In the genomic region with DNA sequence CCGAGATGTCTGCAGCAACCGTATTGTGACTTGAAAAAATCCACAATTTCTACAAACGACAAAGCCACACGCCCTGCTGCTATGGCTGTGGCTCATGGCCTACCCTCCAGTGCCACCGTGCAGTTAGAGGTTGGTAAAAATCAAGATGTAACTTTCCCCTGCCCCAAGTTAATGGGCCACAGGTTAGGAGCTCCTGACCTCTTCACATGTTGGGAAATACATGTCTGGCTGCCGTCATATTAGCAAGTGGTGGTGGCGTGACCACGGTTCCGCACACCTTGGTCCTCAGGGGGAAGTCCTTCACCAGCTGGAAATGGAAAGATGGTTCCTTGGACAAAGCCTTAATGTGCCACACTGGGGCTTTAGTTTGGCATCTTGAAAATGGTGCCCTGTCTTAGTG, we compare ENCODE assay signal across 3 cellular contexts.
TF ChIP-seq lines count a peak whose summit lies in the region.

No MANE protein-coding gene starts in this region.

TF ChIP-seq in GM23338, 12 proteins besides CTCF, POLR2A, EP300 and RAD21 (continues in another document):
- TF ChIP-seq, protein P1, sequence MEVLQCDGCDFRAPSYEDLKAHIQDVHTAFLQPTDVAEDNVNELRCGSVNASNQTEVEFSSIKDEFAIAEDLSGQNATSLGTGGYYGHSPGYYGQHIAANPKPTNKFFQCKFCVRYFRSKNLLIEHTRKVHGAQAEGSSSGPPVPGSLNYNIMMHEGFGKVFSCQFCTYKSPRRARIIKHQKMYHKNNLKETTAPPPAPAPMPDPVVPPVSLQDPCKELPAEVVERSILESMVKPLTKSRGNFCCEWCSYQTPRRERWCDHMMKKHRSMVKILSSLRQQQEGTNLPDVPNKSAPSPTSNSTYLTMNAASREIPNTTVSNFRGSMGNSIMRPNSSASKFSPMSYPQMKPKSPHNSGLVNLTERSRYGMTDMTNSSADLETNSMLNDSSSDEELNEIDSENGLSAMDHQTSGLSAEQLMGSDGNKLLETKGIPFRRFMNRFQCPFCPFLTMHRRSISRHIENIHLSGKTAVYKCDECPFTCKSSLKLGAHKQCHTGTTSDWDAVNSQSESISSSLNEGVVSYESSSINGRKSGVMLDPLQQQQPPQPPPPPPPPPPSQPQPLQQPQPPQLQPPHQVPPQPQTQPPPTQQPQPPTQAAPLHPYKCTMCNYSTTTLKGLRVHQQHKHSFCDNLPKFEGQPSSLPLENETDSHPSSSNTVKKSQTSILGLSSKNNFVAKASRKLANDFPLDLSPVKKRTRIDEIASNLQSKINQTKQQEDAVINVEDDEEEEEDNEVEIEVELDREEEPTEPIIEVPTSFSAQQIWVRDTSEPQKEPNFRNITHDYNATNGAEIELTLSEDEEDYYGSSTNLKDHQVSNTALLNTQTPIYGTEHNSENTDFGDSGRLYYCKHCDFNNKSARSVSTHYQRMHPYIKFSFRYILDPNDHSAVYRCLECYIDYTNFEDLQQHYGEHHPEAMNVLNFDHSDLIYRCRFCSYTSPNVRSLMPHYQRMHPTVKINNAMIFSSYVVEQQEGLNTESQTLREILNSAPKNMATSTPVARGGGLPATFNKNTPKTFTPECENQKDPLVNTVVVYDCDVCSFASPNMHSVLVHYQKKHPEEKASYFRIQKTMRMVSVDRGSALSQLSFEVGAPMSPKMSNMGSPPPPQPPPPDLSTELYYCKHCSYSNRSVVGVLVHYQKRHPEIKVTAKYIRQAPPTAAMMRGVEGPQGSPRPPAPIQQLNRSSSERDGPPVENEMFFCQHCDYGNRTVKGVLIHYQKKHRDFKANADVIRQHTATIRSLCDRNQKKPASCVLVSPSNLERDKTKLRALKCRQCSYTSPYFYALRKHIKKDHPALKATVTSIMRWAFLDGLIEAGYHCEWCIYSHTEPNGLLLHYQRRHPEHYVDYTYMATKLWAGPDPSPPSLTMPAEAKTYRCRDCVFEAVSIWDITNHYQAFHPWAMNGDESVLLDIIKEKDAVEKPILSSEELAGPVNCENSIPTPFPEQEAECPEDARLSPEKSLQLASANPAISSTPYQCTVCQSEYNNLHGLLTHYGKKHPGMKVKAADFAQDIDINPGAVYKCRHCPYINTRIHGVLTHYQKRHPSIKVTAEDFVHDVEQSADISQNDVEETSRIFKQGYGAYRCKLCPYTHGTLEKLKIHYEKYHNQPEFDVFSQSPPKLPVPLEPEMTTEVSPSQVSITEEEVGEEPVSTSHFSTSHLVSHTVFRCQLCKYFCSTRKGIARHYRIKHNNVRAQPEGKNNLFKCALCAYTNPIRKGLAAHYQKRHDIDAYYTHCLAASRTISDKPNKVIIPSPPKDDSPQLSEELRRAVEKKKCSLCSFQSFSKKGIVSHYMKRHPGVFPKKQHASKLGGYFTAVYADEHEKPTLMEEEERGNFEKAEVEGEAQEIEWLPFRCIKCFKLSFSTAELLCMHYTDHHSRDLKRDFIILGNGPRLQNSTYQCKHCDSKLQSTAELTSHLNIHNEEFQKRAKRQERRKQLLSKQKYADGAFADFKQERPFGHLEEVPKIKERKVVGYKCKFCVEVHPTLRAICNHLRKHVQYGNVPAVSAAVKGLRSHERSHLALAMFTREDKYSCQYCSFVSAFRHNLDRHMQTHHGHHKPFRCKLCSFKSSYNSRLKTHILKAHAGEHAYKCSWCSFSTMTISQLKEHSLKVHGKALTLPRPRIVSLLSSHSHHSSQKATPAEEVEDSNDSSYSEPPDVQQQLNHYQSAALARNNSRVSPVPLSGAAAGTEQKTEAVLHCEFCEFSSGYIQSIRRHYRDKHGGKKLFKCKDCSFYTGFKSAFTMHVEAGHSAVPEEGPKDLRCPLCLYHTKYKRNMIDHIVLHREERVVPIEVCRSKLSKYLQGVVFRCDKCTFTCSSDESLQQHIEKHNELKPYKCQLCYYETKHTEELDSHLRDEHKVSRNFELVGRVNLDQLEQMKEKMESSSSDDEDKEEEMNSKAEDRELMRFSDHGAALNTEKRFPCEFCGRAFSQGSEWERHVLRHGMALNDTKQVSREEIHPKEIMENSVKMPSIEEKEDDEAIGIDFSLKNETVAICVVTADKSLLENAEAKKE (CRISPR knock-in tag; IDR thresholded peaks at IDR 0.05): no peak
- TF ChIP-seq STAT1 (IDR thresholded peaks at IDR 0.05; ENCODE audit: unreplicated experiment) (no peak), CREB1 (CRISPR knock-in tag; IDR thresholded peaks at IDR 0.05; ENCODE audit: low read depth) (no peak)

TF ChIP-seq in IMR-90, 13 proteins besides CTCF, POLR2A, EP300 and RAD21:
- TF ChIP-seq RCOR1 (IDR thresholded peaks at IDR 0.05; ENCODE audit: insufficient replicate concordance, low read length) (no peak), MAZ (IDR thresholded peaks at IDR 0.05; ENCODE audit: borderline replicate concordance, low read depth, low read length) (no peak), CEBPB (IDR thresholded peaks at IDR 0.05; ENCODE audit: low read depth, low read length) (no peak), CHD1 (IDR thresholded peaks at IDR 0.05; ENCODE audit: low read depth, low read length) (no peak), SMC3 (IDR thresholded peaks at IDR 0.05; ENCODE audit: low read depth, low read length) (no peak)
- TF ChIP-seq, protein P2, sequence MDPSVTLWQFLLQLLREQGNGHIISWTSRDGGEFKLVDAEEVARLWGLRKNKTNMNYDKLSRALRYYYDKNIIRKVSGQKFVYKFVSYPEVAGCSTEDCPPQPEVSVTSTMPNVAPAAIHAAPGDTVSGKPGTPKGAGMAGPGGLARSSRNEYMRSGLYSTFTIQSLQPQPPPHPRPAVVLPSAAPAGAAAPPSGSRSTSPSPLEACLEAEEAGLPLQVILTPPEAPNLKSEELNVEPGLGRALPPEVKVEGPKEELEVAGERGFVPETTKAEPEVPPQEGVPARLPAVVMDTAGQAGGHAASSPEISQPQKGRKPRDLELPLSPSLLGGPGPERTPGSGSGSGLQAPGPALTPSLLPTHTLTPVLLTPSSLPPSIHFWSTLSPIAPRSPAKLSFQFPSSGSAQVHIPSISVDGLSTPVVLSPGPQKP (IDR thresholded peaks at IDR 0.05; ENCODE audit: borderline replicate concordance, low read depth, low read length): no peak
- TF ChIP-seq, protein P3, sequence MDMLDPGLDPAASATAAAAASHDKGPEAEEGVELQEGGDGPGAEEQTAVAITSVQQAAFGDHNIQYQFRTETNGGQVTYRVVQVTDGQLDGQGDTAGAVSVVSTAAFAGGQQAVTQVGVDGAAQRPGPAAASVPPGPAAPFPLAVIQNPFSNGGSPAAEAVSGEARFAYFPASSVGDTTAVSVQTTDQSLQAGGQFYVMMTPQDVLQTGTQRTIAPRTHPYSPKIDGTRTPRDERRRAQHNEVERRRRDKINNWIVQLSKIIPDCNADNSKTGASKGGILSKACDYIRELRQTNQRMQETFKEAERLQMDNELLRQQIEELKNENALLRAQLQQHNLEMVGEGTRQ (IDR thresholded peaks at IDR 0.05; ENCODE audit: low read depth, low read length): no peak
TF ChIP-seq in IMR-90: peak in this region for 0.

TF ChIP-seq in H1, 55 proteins besides CTCF, POLR2A, EP300 and RAD21:
- TF ChIP-seq SP2 (IDR thresholded peaks at IDR 0.05; ENCODE audit: low read length): no peak
- no peak for TF ChIP-seq SIX5 (IDR thresholded peaks at IDR 0.05; ENCODE audit: low read depth, low read length)
- no peak for TF ChIP-seq CREB1 (IDR thresholded peaks at IDR 0.05)
- TF ChIP-seq EGR1 (IDR thresholded peaks at IDR 0.05; ENCODE audit: borderline replicate concordance, low read depth, low read length): no peak
- TF ChIP-seq FOSL1 (IDR thresholded peaks at IDR 0.05; ENCODE audit: insufficient read depth, low read depth, low read length): no peak
- no peak for TF ChIP-seq JUND (IDR thresholded peaks at IDR 0.05; ENCODE audit: low read length)
- no peak for TF ChIP-seq CBX8 (IDR thresholded peaks at IDR 0.05; ENCODE audit: borderline replicate concordance, low read depth, low read length)
- TF ChIP-seq SIRT6 (IDR thresholded peaks at IDR 0.05; ENCODE audit: low read length): no peak
- TF ChIP-seq, protein P4, sequence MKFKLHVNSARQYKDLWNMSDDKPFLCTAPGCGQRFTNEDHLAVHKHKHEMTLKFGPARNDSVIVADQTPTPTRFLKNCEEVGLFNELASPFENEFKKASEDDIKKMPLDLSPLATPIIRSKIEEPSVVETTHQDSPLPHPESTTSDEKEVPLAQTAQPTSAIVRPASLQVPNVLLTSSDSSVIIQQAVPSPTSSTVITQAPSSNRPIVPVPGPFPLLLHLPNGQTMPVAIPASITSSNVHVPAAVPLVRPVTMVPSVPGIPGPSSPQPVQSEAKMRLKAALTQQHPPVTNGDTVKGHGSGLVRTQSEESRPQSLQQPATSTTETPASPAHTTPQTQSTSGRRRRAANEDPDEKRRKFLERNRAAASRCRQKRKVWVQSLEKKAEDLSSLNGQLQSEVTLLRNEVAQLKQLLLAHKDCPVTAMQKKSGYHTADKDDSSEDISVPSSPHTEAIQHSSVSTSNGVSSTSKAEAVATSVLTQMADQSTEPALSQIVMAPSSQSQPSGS (IDR thresholded peaks at IDR 0.05; ENCODE audit: low read length): no peak
- TF ChIP-seq NANOG (IDR thresholded peaks at IDR 0.05; ENCODE audit: insufficient read depth, low read depth, low read length, poor library complexity, severe bottlenecking): no peak
- no peak for TF ChIP-seq ASH2L (IDR thresholded peaks at IDR 0.05; ENCODE audit: low read length)
